Comparison of ENCODE assay signal across 8 cellular contexts in the genomic region with DNA sequence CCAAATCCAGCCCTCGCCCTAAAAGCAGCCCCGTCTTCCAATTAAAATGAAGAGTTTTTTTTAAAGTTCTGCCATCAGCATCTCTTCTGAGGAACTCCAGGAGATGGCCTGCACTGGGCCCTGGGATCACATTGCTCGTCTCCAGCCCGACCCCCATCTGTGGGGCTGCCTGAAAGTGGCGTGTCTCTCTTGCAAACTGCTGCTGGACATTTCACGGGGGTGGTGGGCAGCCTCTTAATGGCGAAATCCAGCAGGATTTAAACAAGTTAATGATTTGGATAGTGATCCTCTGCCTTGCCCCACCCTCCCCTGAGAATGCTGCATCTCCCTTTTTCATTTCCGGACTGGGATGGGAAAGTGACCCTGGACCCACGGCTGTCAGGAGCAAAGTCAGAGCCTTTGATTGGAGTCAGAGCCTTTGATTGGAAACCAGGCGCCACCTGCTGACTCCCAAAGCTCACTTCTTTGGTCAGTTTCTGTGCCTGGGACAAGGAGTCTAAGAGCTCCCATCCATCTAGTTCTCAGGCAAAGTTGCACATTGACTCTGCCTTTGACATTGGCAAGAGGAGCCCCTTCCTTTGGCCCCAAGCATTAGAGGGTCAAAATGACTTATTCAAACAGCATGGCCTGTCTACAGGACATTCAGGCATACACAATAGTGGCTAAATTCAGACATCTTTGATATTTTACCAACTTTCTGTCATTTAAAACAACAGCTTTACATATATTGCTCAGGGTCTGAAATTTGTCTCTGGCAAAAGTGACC.
DNase-seq lines count a peak whose midpoint lies in the region; ATAC-seq and TF ChIP-seq lines count a peak whose summit lies in the region.

No MANE protein-coding gene starts in this region.

- H3K27me3 Mint-ChIP-seq in effector memory CD8-positive, alpha-beta T cell, result peaks cover 41 to 54% of the 10 kb centered on the region in 2 donors

- no peaks in the 10 kb centered on the region for H4K20me1 ChIP-seq in OCI-LY3 (ENCODE audit: insufficient read depth, low read length)

- no peaks in the 10 kb centered on the region for H3K79me2 ChIP-seq in OCI-LY3 (ENCODE audit: low read length)

- H3K27ac ChIP-seq in OCI-LY3 (ENCODE audit: low read length), result no peak overlapping the region

- H3K27ac Mint-ChIP-seq in effector memory CD8-positive, alpha-beta T cell, result no peak overlapping the region

- TF ChIP-seq CTCF in OCI-LY3 (IDR thresholded peaks at IDR 0.05; ENCODE audit: low read depth, low read length), result peak; percentile 35; the same call in 1 of the 2 replicates

- H3K4me1 ChIP-seq in OCI-LY3 (ENCODE audit: low read length), result no peaks in the 10 kb centered on the region

- no peaks in the 10 kb centered on the region for H3K4me1 Mint-ChIP-seq in effector memory CD8-positive, alpha-beta T cell (ENCODE audit: low read depth in 2 of 2)

- no peak overlapping the region for H2AFZ ChIP-seq in OCI-LY3 (ENCODE audit: low read depth, low read length)

- no peak overlapping the region for H3K4me3 Mint-ChIP-seq in effector memory CD8-positive, alpha-beta T cell

- no peaks in the 10 kb centered on the region for H3K9me3 ChIP-seq in OCI-LY3 (ENCODE audit: insufficient read depth, low read length)

- H3K36me3 Mint-ChIP-seq in effector memory CD8-positive, alpha-beta T cell (ENCODE audit: insufficient read depth), result no peaks in the 10 kb centered on the region

- DNase-seq in DMS114 treated with DMSO at 0.1 percent for 48 hours (lab: John Stamatoyannopoulos, UW; ENCODE audit: unreplicated experiment) (peak; percentile 42), HPDE6-E6E7 (ENCODE audit: extremely low spot score) (peak; percentile 71), ecto neural progenitor cell (ENCODE audit: low spot score) (peak; percentile 75), medulla oblongata (ENCODE audit: extremely low spot score) (peak; percentile 90), NK-92 (lab: John Stamatoyannopoulos, UW; ENCODE audit: unreplicated experiment) (no peak)
- DNase-seq in effector memory CD8-positive, alpha-beta T cell, result no peak

- no peaks in the 10 kb centered on the region for H3K9me3 Mint-ChIP-seq in effector memory CD8-positive, alpha-beta T cell

- H3K4me2 ChIP-seq in OCI-LY3 (ENCODE audit: low read length), result no peak overlapping the region

- H3K9ac ChIP-seq in OCI-LY3 (ENCODE audit: low read length), result no peak overlapping the region

- ATAC-seq in HG02884 (IDR thresholded peaks at IDR 0.05; ENCODE audit: unreplicated experiment), result no peak
- ATAC-seq in effector memory CD8-positive, alpha-beta T cell (replicated peaks), result no peak

- H3K27me3 ChIP-seq in OCI-LY3 (ENCODE audit: low read depth, low read length), result no peaks in the 10 kb centered on the region

- no peak overlapping the region for H3K4me3 ChIP-seq in OCI-LY3 (ENCODE audit: low read length)

- no peaks in the 10 kb centered on the region for H3K36me3 ChIP-seq in OCI-LY3 (replicated peaks; ENCODE audit: low read depth, low read length)

Comparison
In these comparisons a context has a peak if more than half of its experiments do, and no peak if none do; other contexts are left out.
1. DNase-seq: peak in DMS114 treated with DMSO at 0.1 percent for 48 hours (single experiment), HPDE6-E6E7 (single experiment), ecto neural progenitor cell (single experiment) and medulla oblongata (single experiment); none in NK-92 (single experiment) and effector memory CD8-positive, alpha-beta T cell (0 of 3).